Comparison of ENCODE assay signal across 1 cellular context in the genomic region with DNA sequence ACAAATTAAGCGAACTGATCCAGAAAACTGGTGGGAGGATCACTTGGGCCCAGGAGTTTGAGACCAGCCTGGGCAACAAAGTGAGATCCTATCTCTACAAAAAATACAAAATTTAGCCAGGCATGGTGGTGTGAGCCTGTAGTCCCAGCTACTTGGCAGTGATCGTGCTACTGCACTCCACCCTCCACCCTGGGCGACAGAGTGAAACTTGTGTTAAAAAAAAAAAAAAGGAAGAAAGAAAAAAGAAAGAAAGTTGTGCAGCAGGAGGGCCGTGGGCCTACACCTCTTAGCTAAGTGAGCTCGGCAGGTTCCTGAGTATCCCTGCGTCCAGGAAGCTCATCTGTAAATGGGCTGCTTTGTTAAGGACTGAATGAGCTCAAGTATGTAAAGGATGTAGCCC.
TF ChIP-seq lines count a peak whose summit lies in the region.

No MANE protein-coding gene starts in this region.

TF ChIP-seq in K562, 482 proteins besides CTCF, POLR2A, EP300 and RAD21 (continued from another document):
- TF ChIP-seq, protein P1, sequence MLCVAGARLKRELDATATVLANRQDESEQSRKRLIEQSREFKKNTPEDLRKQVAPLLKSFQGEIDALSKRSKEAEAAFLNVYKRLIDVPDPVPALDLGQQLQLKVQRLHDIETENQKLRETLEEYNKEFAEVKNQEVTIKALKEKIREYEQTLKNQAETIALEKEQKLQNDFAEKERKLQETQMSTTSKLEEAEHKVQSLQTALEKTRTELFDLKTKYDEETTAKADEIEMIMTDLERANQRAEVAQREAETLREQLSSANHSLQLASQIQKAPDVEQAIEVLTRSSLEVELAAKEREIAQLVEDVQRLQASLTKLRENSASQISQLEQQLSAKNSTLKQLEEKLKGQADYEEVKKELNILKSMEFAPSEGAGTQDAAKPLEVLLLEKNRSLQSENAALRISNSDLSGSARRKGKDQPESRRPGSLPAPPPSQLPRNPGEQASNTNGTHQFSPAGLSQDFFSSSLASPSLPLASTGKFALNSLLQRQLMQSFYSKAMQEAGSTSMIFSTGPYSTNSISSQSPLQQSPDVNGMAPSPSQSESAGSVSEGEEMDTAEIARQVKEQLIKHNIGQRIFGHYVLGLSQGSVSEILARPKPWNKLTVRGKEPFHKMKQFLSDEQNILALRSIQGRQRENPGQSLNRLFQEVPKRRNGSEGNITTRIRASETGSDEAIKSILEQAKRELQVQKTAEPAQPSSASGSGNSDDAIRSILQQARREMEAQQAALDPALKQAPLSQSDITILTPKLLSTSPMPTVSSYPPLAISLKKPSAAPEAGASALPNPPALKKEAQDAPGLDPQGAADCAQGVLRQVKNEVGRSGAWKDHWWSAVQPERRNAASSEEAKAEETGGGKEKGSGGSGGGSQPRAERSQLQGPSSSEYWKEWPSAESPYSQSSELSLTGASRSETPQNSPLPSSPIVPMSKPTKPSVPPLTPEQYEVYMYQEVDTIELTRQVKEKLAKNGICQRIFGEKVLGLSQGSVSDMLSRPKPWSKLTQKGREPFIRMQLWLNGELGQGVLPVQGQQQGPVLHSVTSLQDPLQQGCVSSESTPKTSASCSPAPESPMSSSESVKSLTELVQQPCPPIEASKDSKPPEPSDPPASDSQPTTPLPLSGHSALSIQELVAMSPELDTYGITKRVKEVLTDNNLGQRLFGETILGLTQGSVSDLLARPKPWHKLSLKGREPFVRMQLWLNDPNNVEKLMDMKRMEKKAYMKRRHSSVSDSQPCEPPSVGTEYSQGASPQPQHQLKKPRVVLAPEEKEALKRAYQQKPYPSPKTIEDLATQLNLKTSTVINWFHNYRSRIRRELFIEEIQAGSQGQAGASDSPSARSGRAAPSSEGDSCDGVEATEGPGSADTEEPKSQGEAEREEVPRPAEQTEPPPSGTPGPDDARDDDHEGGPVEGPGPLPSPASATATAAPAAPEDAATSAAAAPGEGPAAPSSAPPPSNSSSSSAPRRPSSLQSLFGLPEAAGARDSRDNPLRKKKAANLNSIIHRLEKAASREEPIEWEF (CRISPR knock-in tag; IDR thresholded peaks at IDR 0.05), result no peak
- TF ChIP-seq SMARCE1 (IDR thresholded peaks at IDR 0.05) (no peak), GABPA (tag; conservative IDR thresholded peaks at IDR 0.05; ENCODE audit: low read depth) (no peak), ARID1B (IDR thresholded peaks at IDR 0.05) (no peak), ZNF347 (CRISPR knock-in tag; IDR thresholded peaks at IDR 0.05; ENCODE audit: low read depth) (no peak), ZNF778 (CRISPR knock-in tag; IDR thresholded peaks at IDR 0.05) (no peak), ZBTB1 (CRISPR knock-in tag; IDR thresholded peaks at IDR 0.05; ENCODE audit: borderline replicate concordance, low read depth) (no peak), HNRNPH1 (optimal IDR thresholded peaks at IDR 0.05; ENCODE audit: low read depth, low read length) (no peak)
